Comparison of ENCODE assay signal across 10 cellular contexts in the genomic region with DNA sequence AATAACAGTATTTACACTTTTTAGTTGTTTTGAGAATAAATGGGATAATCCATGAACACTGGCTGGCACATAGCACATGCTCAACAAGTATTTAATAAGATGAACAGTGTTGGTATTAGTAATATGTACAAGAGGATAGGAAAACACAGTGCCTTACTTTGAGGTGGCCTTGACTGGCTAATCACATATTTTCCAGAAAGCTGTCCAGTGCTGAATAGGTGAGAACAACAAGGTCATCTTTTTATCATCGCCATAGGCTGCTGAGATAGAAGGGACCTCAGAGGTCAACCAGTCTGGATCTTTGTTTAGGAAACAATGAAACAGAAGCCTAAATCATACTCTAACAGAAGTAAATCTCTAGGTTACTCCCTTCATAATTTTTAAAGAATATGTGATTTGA.
"Had no signal": no experiment of that assay in that cellular context is flagged by ENCODE, and none has a peak within 500 bp of the region (broad histone marks: within the 10 kb centered on the region; RNA-seq: fewer than 3 reads in every experiment).

No MANE protein-coding gene starts in this region.

- H3K4me3 ChIP-seq: GM23248, HAP-1 had no signal

- H3K4me1 ChIP-seq: HAP-1 had no signal

- DNase-seq: GM23248, GOT3, H7, IMR-90, Karpas-422, KBM-7 had no signal

- H3K9ac ChIP-seq: GM23248, KMS-11 had no signal

- H3K9me3 ChIP-seq: HAP-1 had no signal

- H3K4me2 ChIP-seq: KMS-11 had no signal

- H3K27ac ChIP-seq: GM23248, HL-60, KMS-11 had no signal

- H3K36me3 ChIP-seq: HAP-1 had no signal

- H2AFZ ChIP-seq: GM23248 had no signal

- ATAC-seq: HCT116 had no signal
